Comparison of ENCODE assay signal across 21 cellular contexts in genomic region chr3:73411545-73411944, GRCh38.
A peak's percentile ranks its signal among the peaks of the same experiment; 100 is the strongest.
DNase-seq lines count a peak whose midpoint lies in the region; ATAC-seq and TF ChIP-seq lines count a peak whose summit lies in the region.
"Had no signal": no experiment of that assay in that cellular context is flagged by ENCODE, and none has a peak within 500 bp of the region (broad histone marks: within the 10 kb centered on the region; RNA-seq: fewer than 3 reads in every experiment).

No MANE protein-coding gene starts in this region.

- H3K4me1 ChIP-seq in stomach (peaks cover 0 to 65% (median 37%) of the 10 kb centered on the region in 4 donors), upper lobe of left lung (no peaks in the 10 kb centered on the region)
- H3K4me1 ChIP-seq: A549 had no signal

- H3K9me3 ChIP-seq in stomach = no peaks in the 10 kb centered on the region
- H3K9me3 ChIP-seq in upper lobe of left lung = no peaks in the 10 kb centered on the region
- H3K9me3 ChIP-seq: A549; BE2C; BLaER1 treated with 17β-estradiol and CSF1 and Interleukin-3, amounts not matched to agents 10 nM and 100 nM had no signal

- no peaks in the 10 kb centered on the region for H3K27me3 Mint-ChIP-seq in mesothelial cell of epicardium (ENCODE audit: low read depth)

- H3K4me3 Mint-ChIP-seq in mesothelial cell of epicardium = no peak overlapping the region
- H3K4me3 Mint-ChIP-seq: CD14-positive monocyte; CD4-positive, alpha-beta T cell; CD8-positive, alpha-beta memory T cell; H9 had no signal

- H3K4me1 Mint-ChIP-seq in mesothelial cell of epicardium = peaks cover 24% of the 10 kb centered on the region
- H3K4me1 Mint-ChIP-seq: CD14-positive monocyte; CD8-positive, alpha-beta memory T cell had no signal

- H3K27me3 ChIP-seq in stomach (no peaks in the 10 kb centered on the region), upper lobe of left lung (no peaks in the 10 kb centered on the region)
- H3K27me3 ChIP-seq: BE2C; BLaER1 treated with 17β-estradiol and CSF1 and Interleukin-3, amounts not matched to agents 10 nM and 100 nM had no signal

- no peak for TF ChIP-seq EP300 in stomach (IDR thresholded peaks at IDR 0.05)
- no peak for TF ChIP-seq EP300 in upper lobe of left lung (IDR thresholded peaks at IDR 0.05)

- peaks cover 2% of the 10 kb centered on the region for H3K36me3 Mint-ChIP-seq in mesothelial cell of epicardium
- H3K36me3 Mint-ChIP-seq: CD14-positive monocyte; CD8-positive, alpha-beta memory T cell had no signal

- H3K36me3 ChIP-seq in stomach (no peaks in the 10 kb centered on the region), upper lobe of left lung (no peaks in the 10 kb centered on the region)
- H3K36me3 ChIP-seq: BE2C; BLaER1 treated with 17β-estradiol and CSF1 and Interleukin-3, amounts not matched to agents 10 nM and 100 nM had no signal

- TF ChIP-seq POLR2A in stomach (IDR thresholded peaks at IDR 0.05) = no peak
- TF ChIP-seq POLR2A in upper lobe of left lung (IDR thresholded peaks at IDR 0.05) = no peak

- DNase-seq in DMS153 treated with DMSO at 0.1 percent for 48 hours (lab: John Stamatoyannopoulos, UW; ENCODE audit: unreplicated experiment) (peak; percentile 1), left colon (peak in 1 of 2 donors; percentile 14), stomach (no peak), upper lobe of left lung (no peak), mesothelial cell of epicardium (ENCODE audit: low spot score in 2 of 2, unreplicated experiment in 2 of 2) (no peak)
- DNase-seq: 8988T; ACHN; AML-193; BE2C; CD4-positive, alpha-beta T cell; CD8-positive, alpha-beta memory T cell; DMS 273 treated with DMSO at 0.1 percent for 48 hours; DND-41; GM23248; H9 had no signal

- ATAC-seq in left colon (peak; percentile 74), GM18870 (IDR thresholded peaks at IDR 0.05; ENCODE audit: unreplicated experiment) (no peak), upper lobe of left lung (ENCODE audit: low FRiP score in 2 of 2) (no peak), HG03442 (IDR thresholded peaks at IDR 0.05; ENCODE audit: unreplicated experiment) (no peak)
- ATAC-seq: A549, HCT116 had no signal

- intact Hi-C loops in left colon (cut with DNase I, micrococcal nuclease) (no loop called here), stomach (cut with DNase I; ENCODE audit: low total_unique reads) (no loop called here)

- 80 to 90% (median 88%) methylated on average over 7 of the region's 7 CpGs for WGBS in stomach, 5 donors
- WGBS in upper lobe of left lung, 2 donors = 81 to 86% methylated on average over 7 of the region's 7 CpGs

- H3K27ac ChIP-seq in stomach = peak overlapping the region in 4 of 5 donors; percentile 4 to 89 (median 61)
- no peak overlapping the region for H3K27ac ChIP-seq in upper lobe of left lung
- H3K27ac ChIP-seq: A549; BLaER1 treated with 17β-estradiol and CSF1 and Interleukin-3, amounts not matched to agents 10 nM and 100 nM; GM23248 had no signal

- H3K27ac Mint-ChIP-seq in mesothelial cell of epicardium = no peak overlapping the region
- H3K27ac Mint-ChIP-seq: CD14-positive monocyte; CD4-positive, alpha-beta T cell; CD8-positive, alpha-beta memory T cell; H9 had no signal

- TF ChIP-seq CTCF in stomach (IDR thresholded peaks at IDR 0.05) (no peak), upper lobe of left lung (IDR thresholded peaks at IDR 0.05) (no peak), mesothelial cell of epicardium (IDR thresholded peaks at IDR 0.05; ENCODE audit: unreplicated experiment) (no peak)

- no peaks in the 10 kb centered on the region for H3K9me3 Mint-ChIP-seq in mesothelial cell of epicardium
- H3K9me3 Mint-ChIP-seq: CD4-positive, alpha-beta T cell; H9 had no signal

- H3K4me3 ChIP-seq in stomach = no peak overlapping the region
- no peak overlapping the region for H3K4me3 ChIP-seq in upper lobe of left lung
- H3K4me3 ChIP-seq: A549; BLaER1 treated with 17β-estradiol and CSF1 and Interleukin-3, amounts not matched to agents 10 nM and 100 nM; GM23248 had no signal

Comparison
In these comparisons a context has a peak if more than half of its experiments do, and no peak if none do; other contexts are left out.
1. H3K27ac ChIP-seq: peak in stomach (4 of 5); none in upper lobe of left lung (0 of 4).